15 cellular contexts compared by ENCODE assay signal in genomic region chr20:5919634-5920544, GRCh38. TPM values are rescaled to one million over a fixed set of nuclear protein-coding genes. Genes with fewer than 3 reads are reported as not detected.
DNase-seq lines count a peak whose midpoint lies in the region; ATAC-seq and TF ChIP-seq lines count a peak whose summit lies in the region.
"Had no signal": no experiment of that assay in that cellular context is flagged by ENCODE, and none has a peak within 500 bp of the region (broad histone marks: within the 10 kb centered on the region; RNA-seq: fewer than 3 reads in every experiment).

No MANE protein-coding gene starts in this region.

- TF ChIP-seq CTCF in foreskin keratinocyte (conservative IDR thresholded peaks at IDR 0.05): no peak
- TF ChIP-seq CTCF in sigmoid colon (IDR thresholded peaks at IDR 0.05): no peak

- POLR2A ChIA-PET in activated CD4-positive, alpha-beta memory T cell treated with anti-CD3 and anti-CD28 coated beads, Interleukin-2, amount 10 ng/mL, durations not matched to agents 7 days and 5 days (lab: Charles Lee): interaction anchor here (0.8 to 1.8 kb wide), 5 partner anchors 25 to 77 kb away, joined by 3 to 5 read pairs (median 3); no protein-coding TSS in a partner anchor

- H3K27me3 ChIP-seq in CD4-positive, CD25-positive, alpha-beta regulatory T cell (ENCODE audit: control insufficient read depth, insufficient read depth, low read length): no peaks in the 10 kb centered on the region
- no peaks in the 10 kb centered on the region for H3K27me3 ChIP-seq in foreskin keratinocyte
- H3K27me3 ChIP-seq in sigmoid colon: peaks cover 0 to 4% (median 0%) of the 10 kb centered on the region in 3 donors
- H3K27me3 ChIP-seq: dorsolateral prefrontal cortex had no signal

- peak overlapping the region; percentile 18 to 91 (median 63) for H3K27ac Mint-ChIP-seq in CD4-positive, CD25-positive, alpha-beta regulatory T cell
- H3K27ac Mint-ChIP-seq in activated CD4-positive, alpha-beta memory T cell treated with anti-CD3 and anti-CD28 coated beads, Interleukin-2, amount 10 ng/mL, durations not matched to agents 7 days and 5 days: peak overlapping the region; percentile 2

- no peak for TF ChIP-seq EP300 in sigmoid colon (IDR thresholded peaks at IDR 0.05)

- intact Hi-C loops in sigmoid colon (cut with DNase I): no loop called here

- no peaks in the 10 kb centered on the region for H3K27me3 Mint-ChIP-seq in CD4-positive, CD25-positive, alpha-beta regulatory T cell
- H3K27me3 Mint-ChIP-seq in activated CD4-positive, alpha-beta memory T cell treated with anti-CD3 and anti-CD28 coated beads, Interleukin-2, amount 10 ng/mL, durations not matched to agents 7 days and 5 days: peaks cover 13% of the 10 kb centered on the region

- no peak overlapping the region for H3K4me3 ChIP-seq in CD4-positive, CD25-positive, alpha-beta regulatory T cell (ENCODE audit: low read depth, low read length)
- no peak overlapping the region for H3K4me3 ChIP-seq in sigmoid colon
- H3K4me3 ChIP-seq: dorsolateral prefrontal cortex, lower lobe of right lung had no signal

- peak in 1 of 3 donors; percentile 45 for DNase-seq in CD4-positive, CD25-positive, alpha-beta regulatory T cell
- peak; percentile 95 for DNase-seq in G401 (ENCODE audit: low spot score)
- DNase-seq in activated CD4-positive, alpha-beta memory T cell treated with anti-CD3 and anti-CD28 coated beads, Interleukin-2, amount 10 ng/mL, durations not matched to agents 7 days and 5 days: no peak
- peak; percentile 47 to 77 for DNase-seq in foreskin keratinocyte
- DNase-seq in sigmoid colon: no peak
- no peak for DNase-seq in NCI-H510A treated with DMSO at 0.1 percent for 48 hours (lab: John Stamatoyannopoulos, UW)
- no peak for DNase-seq in activated gamma-delta T cell treated with Interleukin-2 at 50 U/mL for 16 hours
- DNase-seq: lower lobe of right lung; SHP77 treated with DMSO at 0.1 percent for 48 hours; stimulated activated CD4-positive, alpha-beta T cell treated with anti-CD3 and anti-CD28 coated beads, Interleukin-2, amount 100 ng/mL, for 48 hours had no signal

- peak; percentile 28 to 35 for ATAC-seq in CD4-positive, CD25-positive, alpha-beta regulatory T cell (ENCODE audit: low read depth in 2 of 2)
- ATAC-seq in foreskin keratinocyte (peak; percentile 59), GM21576 (IDR thresholded peaks at IDR 0.05; ENCODE audit: unreplicated experiment) (no peak)
- ATAC-seq: lower lobe of right lung had no signal

- peak overlapping the region; percentile 18 for H3K27ac ChIP-seq in CD4-positive, CD25-positive, alpha-beta regulatory T cell (ENCODE audit: insufficient read depth, low read length, poor library complexity, severe bottlenecking)
- H3K27ac ChIP-seq in foreskin keratinocyte (peak overlapping the region; percentile 49), sigmoid colon (no peak overlapping the region)
- H3K27ac ChIP-seq: KMS-11, lower lobe of right lung, WERI-Rb-1 had no signal

- in situ Hi-C loops in G401 (cut with HindIII; ENCODE audit: low sequenced_read_pairs): no loop called here

- no peaks in the 10 kb centered on the region for H3K36me3 ChIP-seq in CD4-positive, CD25-positive, alpha-beta regulatory T cell (ENCODE audit: control insufficient read depth, insufficient read depth, low read length)
- no peaks in the 10 kb centered on the region for H3K36me3 ChIP-seq in sigmoid colon
- H3K36me3 ChIP-seq: lower lobe of right lung had no signal

- H3K4me1 Mint-ChIP-seq in CD4-positive, CD25-positive, alpha-beta regulatory T cell: peaks cover 7 to 24% (median 18%) of the 10 kb centered on the region in 4 donors
- H3K4me1 Mint-ChIP-seq in activated CD4-positive, alpha-beta memory T cell treated with anti-CD3 and anti-CD28 coated beads, Interleukin-2, amount 10 ng/mL, durations not matched to agents 7 days and 5 days: peaks cover 20% of the 10 kb centered on the region

- H3K4me3 Mint-ChIP-seq in CD4-positive, CD25-positive, alpha-beta regulatory T cell: no peak overlapping the region
- no peak overlapping the region for H3K4me3 Mint-ChIP-seq in activated CD4-positive, alpha-beta memory T cell treated with anti-CD3 and anti-CD28 coated beads, Interleukin-2, amount 10 ng/mL, durations not matched to agents 7 days and 5 days

- H3K4me1 ChIP-seq in CD4-positive, CD25-positive, alpha-beta regulatory T cell (ENCODE audit: control insufficient read depth, insufficient read depth, low read length, poor library complexity, severe bottlenecking): peaks cover 16% of the 10 kb centered on the region
- H3K4me1 ChIP-seq in foreskin keratinocyte: peaks cover 15% of the 10 kb centered on the region
- no peaks in the 10 kb centered on the region for H3K4me1 ChIP-seq in sigmoid colon
- H3K4me1 ChIP-seq: lower lobe of right lung had no signal

- H3K9me3 ChIP-seq in CD4-positive, CD25-positive, alpha-beta regulatory T cell (ENCODE audit: control insufficient read depth in 2 of 2, low read length in 2 of 2): no peaks in the 10 kb centered on the region
- H3K9me3 ChIP-seq in sigmoid colon: no peaks in the 10 kb centered on the region
- H3K9me3 ChIP-seq: lower lobe of right lung had no signal

- 70 to 80% methylated on average over 7 of the region's 7 CpGs for WGBS in sigmoid colon, 2 donors

- no peaks in the 10 kb centered on the region for H3K36me3 Mint-ChIP-seq in CD4-positive, CD25-positive, alpha-beta regulatory T cell
- H3K36me3 Mint-ChIP-seq in activated CD4-positive, alpha-beta memory T cell treated with anti-CD3 and anti-CD28 coated beads, Interleukin-2, amount 10 ng/mL, durations not matched to agents 7 days and 5 days (ENCODE audit: low read depth): no peaks in the 10 kb centered on the region

- H3K9me3 Mint-ChIP-seq in CD4-positive, CD25-positive, alpha-beta regulatory T cell: peaks cover 0 to 2% (median 0%) of the 10 kb centered on the region in 7 donors
- no peaks in the 10 kb centered on the region for H3K9me3 Mint-ChIP-seq in activated CD4-positive, alpha-beta memory T cell treated with anti-CD3 and anti-CD28 coated beads, Interleukin-2, amount 10 ng/mL, durations not matched to agents 7 days and 5 days

- no peak for TF ChIP-seq POLR2A in sigmoid colon (IDR thresholded peaks at IDR 0.05)

- CTCF ChIA-PET in activated CD4-positive, alpha-beta memory T cell treated with anti-CD3 and anti-CD28 coated beads, Interleukin-2, amount 10 ng/mL, durations not matched to agents 7 days and 5 days (lab: Charles Lee): interaction anchor here (0.7 to 0.9 kb wide), 3 partner anchors 75 to 122 kb away, joined by 3 read pairs; no protein-coding TSS in a partner anchor

RNA-seq across cellular contexts. Expression of gene CHGB, which starts 8.6 kb away (rescaled TPM):
- 0.47 TPM for total RNA-seq in CD4-positive, CD25-positive, alpha-beta regulatory T cell
- 1 to 10 TPM in 1 of 4 donors, not detected in 3; 1.1 TPM for polyA plus RNA-seq in CD4-positive, CD25-positive, alpha-beta regulatory T cell
- total RNA-seq in G401 (2014; rRNA removed; shearing (Covaris generic)): 0.06 and 1.5 TPM in 2 replicates
- not detected for total RNA-seq in activated CD4-positive, alpha-beta memory T cell treated with anti-CD3 and anti-CD28 coated beads, Interleukin-2, amount 10 ng/mL, durations not matched to agents 7 days and 5 days
- total RNA-seq in foreskin keratinocyte (0.07 and 0.21 TPM in 2 replicates), sigmoid colon (1 to 10 TPM; 1.4 to 5.7 (median 3.6) TPM)
- polyA plus RNA-seq in foreskin keratinocyte (0.13 and 0.22 TPM in 2 replicates), sigmoid colon (1 to 10 TPM; 1.2 to 4.2 (median 1.8) TPM)
- total RNA-seq: subcutaneous adipose tissue had no signal

RNA-seq across cellular contexts. Expression of gene TRMT6, which starts 30.4 kb away (rescaled TPM):
- 13.5 TPM for total RNA-seq in CD4-positive, CD25-positive, alpha-beta regulatory T cell
- polyA plus RNA-seq in CD4-positive, CD25-positive, alpha-beta regulatory T cell: 10 to 100 TPM; 10.3 to 12.0 (median 11.2) TPM
- 12.7 and 15.9 TPM in 2 replicates for total RNA-seq in G401 (2014; rRNA removed; shearing (Covaris generic))
- total RNA-seq in activated CD4-positive, alpha-beta memory T cell treated with anti-CD3 and anti-CD28 coated beads, Interleukin-2, amount 10 ng/mL, durations not matched to agents 7 days and 5 days: 10 to 100 TPM; 17.0 to 19.1 TPM
- total RNA-seq in foreskin keratinocyte (22.0 and 27.0 TPM in 2 replicates), sigmoid colon (10 to 100 TPM in 1 of 4 donors, 1 to 10 TPM in 3; 6.1 to 12.7 (median 8.4) TPM)
- polyA plus RNA-seq in foreskin keratinocyte (15.0 and 19.1 TPM in 2 replicates), sigmoid colon (10 to 100 TPM in 1 of 3 donors, 1 to 10 TPM in 2; 6.0 to 11.6 (median 7.8) TPM)

RNA-seq across cellular contexts. Expression of gene MCM8, which starts 30.6 kb away (rescaled TPM):
- 6.4 TPM for total RNA-seq in CD4-positive, CD25-positive, alpha-beta regulatory T cell
- polyA plus RNA-seq in CD4-positive, CD25-positive, alpha-beta regulatory T cell: 1 to 10 TPM in 2 of 4 donors, under 1 TPM in 2; 0.52 to 1.7 (median 1.0) TPM
- 12.2 and 27.0 TPM in 2 replicates for total RNA-seq in G401 (2014; rRNA removed; shearing (Covaris generic))
- total RNA-seq in activated CD4-positive, alpha-beta memory T cell treated with anti-CD3 and anti-CD28 coated beads, Interleukin-2, amount 10 ng/mL, durations not matched to agents 7 days and 5 days: 10 to 100 TPM; 33.2 to 34.5 TPM
- total RNA-seq in foreskin keratinocyte (18.1 and 18.4 TPM in 2 replicates), sigmoid colon (1 to 10 TPM; 4.6 to 8.0 (median 6.4) TPM)
- polyA plus RNA-seq in foreskin keratinocyte (4.6 and 5.7 TPM in 2 replicates), sigmoid colon (1 to 10 TPM; 1.8 to 5.6 (median 2.5) TPM)

Comparison
In these comparisons a context has a peak if more than half of its experiments do, and no peak if none do; other contexts are left out.
1. DNase-seq: peak in G401 (single experiment) and foreskin keratinocyte (2 of 2); none in activated CD4-positive, alpha-beta memory T cell treated with anti-CD3 and anti-CD28 coated beads, Interleukin-2, amount 10 ng/mL, durations not matched to agents 7 days and 5 days (single experiment), sigmoid colon (single experiment), NCI-H510A treated with DMSO at 0.1 percent for 48 hours (single experiment) and activated gamma-delta T cell treated with Interleukin-2 at 50 U/mL for 16 hours (single experiment).
2. H3K27ac ChIP-seq: peak in CD4-positive, CD25-positive, alpha-beta regulatory T cell (single experiment) and foreskin keratinocyte (single experiment); none in sigmoid colon (0 of 4).